ENCODE assay signal across 1 cellular context in the genomic region with DNA sequence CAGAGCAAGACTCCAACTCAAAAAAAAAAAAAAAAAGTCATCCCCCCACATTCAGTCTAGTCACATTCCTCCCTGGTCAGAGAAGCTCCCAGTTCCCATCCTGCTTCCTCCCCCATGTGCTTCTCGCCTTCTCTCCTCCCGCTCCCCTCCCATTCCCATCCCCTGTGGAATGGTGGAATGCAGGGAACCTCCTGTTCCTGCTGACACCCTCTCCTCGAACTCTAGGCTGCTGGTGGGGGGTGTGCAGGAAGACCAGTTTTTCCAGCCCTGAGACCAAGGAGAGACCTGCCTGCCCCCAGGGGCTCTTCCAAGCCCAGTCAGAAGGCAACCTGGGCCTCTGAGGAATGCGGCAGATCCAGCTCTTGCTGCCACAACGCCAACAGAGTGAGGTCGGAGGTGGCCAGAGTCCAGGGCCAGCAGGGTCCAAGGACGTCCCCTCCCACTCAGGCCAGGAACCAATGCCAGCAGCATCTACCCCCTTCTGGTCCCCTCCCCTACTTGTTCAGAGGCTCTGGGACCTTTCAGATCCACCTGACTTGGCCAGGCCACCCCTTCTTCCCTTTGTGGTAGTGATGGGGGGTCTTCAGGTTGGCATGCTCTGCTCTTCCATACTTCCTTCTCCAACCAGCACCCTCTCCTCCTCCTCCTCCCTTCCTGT.
A peak's percentile ranks its signal among the peaks of the same experiment; 100 is the strongest.
TF ChIP-seq lines count a peak whose summit lies in the region.

No MANE protein-coding gene starts in this region.

TF ChIP-seq in HepG2, 621 proteins besides CTCF, POLR2A, EP300 and RAD21 (continued from another document and continues in another):
- TF ChIP-seq, protein P1, sequence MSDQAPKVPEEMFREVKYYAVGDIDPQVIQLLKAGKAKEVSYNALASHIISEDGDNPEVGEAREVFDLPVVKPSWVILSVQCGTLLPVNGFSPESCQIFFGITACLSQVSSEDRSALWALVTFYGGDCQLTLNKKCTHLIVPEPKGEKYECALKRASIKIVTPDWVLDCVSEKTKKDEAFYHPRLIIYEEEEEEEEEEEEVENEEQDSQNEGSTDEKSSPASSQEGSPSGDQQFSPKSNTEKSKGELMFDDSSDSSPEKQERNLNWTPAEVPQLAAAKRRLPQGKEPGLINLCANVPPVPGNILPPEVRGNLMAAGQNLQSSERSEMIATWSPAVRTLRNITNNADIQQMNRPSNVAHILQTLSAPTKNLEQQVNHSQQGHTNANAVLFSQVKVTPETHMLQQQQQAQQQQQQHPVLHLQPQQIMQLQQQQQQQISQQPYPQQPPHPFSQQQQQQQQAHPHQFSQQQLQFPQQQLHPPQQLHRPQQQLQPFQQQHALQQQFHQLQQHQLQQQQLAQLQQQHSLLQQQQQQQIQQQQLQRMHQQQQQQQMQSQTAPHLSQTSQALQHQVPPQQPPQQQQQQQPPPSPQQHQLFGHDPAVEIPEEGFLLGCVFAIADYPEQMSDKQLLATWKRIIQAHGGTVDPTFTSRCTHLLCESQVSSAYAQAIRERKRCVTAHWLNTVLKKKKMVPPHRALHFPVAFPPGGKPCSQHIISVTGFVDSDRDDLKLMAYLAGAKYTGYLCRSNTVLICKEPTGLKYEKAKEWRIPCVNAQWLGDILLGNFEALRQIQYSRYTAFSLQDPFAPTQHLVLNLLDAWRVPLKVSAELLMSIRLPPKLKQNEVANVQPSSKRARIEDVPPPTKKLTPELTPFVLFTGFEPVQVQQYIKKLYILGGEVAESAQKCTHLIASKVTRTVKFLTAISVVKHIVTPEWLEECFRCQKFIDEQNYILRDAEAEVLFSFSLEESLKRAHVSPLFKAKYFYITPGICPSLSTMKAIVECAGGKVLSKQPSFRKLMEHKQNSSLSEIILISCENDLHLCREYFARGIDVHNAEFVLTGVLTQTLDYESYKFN (CRISPR knock-in tag; conservative IDR thresholded peaks at IDR 0.05) = peak; percentile 99
- peak; percentile 49 for TF ChIP-seq FOXA3 (CRISPR knock-in tag; IDR thresholded peaks at IDR 0.05)
- peak; percentile 91 for TF ChIP-seq HDAC1 (CRISPR knock-in tag; IDR thresholded peaks at IDR 0.05)
- 0 out of 2 replicates have a peak, but pooled peaks have one; percentile 24 for TF ChIP-seq FOXK1 (CRISPR knock-in tag; IDR thresholded peaks at IDR 0.05; ENCODE audit: borderline replicate concordance, low read depth)
- TF ChIP-seq SIN3A (IDR thresholded peaks at IDR 0.05; ENCODE audit: borderline replicate concordance, low read depth, low read length) = no peak
- no peak for TF ChIP-seq ZNF337 (CRISPR knock-in tag; IDR thresholded peaks at IDR 0.05; ENCODE audit: borderline replicate concordance, low read depth)
- TF ChIP-seq SIX4 (CRISPR knock-in tag; IDR thresholded peaks at IDR 0.05) = no peak
- TF ChIP-seq, protein P2, sequence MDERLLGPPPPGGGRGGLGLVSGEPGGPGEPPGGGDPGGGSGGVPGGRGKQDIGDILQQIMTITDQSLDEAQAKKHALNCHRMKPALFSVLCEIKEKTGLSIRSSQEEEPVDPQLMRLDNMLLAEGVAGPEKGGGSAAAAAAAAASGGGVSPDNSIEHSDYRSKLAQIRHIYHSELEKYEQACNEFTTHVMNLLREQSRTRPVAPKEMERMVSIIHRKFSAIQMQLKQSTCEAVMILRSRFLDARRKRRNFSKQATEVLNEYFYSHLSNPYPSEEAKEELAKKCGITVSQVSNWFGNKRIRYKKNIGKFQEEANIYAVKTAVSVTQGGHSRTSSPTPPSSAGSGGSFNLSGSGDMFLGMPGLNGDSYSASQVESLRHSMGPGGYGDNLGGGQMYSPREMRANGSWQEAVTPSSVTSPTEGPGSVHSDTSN (CRISPR knock-in tag; IDR thresholded peaks at IDR 0.05) = no peak; the same call in 1 of the 2 replicates
- TF ChIP-seq ZNF75D (CRISPR knock-in tag; IDR thresholded peaks at IDR 0.05; ENCODE audit: borderline replicate concordance) = no peak
- peak; percentile 83; the same call in 1 of the 2 replicates for TF ChIP-seq PITX1 (CRISPR knock-in tag; IDR thresholded peaks at IDR 0.05)
- TF ChIP-seq, protein P3, sequence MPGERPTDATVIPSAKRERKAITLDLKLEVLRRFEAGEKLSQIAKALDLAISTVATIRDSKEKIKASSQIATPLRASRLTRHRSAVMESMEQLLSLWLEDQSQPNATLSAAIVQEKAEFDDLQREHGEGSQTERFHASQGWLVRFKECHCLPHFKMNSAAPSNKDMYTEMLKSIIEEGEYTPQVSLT (CRISPR knock-in tag; IDR thresholded peaks at IDR 0.05; ENCODE audit: borderline replicate concordance, low read depth) = no peak; the same call in 1 of the 2 replicates
- no peak; the same call in 1 of the 2 replicates for TF ChIP-seq ZKSCAN1 (IDR thresholded peaks at IDR 0.05; ENCODE audit: low read length)
- TF ChIP-seq, protein P4, sequence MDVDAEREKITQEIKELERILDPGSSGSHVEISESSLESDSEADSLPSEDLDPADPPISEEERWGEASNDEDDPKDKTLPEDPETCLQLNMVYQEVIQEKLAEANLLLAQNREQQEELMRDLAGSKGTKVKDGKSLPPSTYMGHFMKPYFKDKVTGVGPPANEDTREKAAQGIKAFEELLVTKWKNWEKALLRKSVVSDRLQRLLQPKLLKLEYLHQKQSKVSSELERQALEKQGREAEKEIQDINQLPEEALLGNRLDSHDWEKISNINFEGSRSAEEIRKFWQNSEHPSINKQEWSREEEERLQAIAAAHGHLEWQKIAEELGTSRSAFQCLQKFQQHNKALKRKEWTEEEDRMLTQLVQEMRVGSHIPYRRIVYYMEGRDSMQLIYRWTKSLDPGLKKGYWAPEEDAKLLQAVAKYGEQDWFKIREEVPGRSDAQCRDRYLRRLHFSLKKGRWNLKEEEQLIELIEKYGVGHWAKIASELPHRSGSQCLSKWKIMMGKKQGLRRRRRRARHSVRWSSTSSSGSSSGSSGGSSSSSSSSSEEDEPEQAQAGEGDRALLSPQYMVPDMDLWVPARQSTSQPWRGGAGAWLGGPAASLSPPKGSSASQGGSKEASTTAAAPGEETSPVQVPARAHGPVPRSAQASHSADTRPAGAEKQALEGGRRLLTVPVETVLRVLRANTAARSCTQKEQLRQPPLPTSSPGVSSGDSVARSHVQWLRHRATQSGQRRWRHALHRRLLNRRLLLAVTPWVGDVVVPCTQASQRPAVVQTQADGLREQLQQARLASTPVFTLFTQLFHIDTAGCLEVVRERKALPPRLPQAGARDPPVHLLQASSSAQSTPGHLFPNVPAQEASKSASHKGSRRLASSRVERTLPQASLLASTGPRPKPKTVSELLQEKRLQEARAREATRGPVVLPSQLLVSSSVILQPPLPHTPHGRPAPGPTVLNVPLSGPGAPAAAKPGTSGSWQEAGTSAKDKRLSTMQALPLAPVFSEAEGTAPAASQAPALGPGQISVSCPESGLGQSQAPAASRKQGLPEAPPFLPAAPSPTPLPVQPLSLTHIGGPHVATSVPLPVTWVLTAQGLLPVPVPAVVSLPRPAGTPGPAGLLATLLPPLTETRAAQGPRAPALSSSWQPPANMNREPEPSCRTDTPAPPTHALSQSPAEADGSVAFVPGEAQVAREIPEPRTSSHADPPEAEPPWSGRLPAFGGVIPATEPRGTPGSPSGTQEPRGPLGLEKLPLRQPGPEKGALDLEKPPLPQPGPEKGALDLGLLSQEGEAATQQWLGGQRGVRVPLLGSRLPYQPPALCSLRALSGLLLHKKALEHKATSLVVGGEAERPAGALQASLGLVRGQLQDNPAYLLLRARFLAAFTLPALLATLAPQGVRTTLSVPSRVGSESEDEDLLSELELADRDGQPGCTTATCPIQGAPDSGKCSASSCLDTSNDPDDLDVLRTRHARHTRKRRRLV (CRISPR knock-in tag; IDR thresholded peaks at IDR 0.05) = no peak
- TF ChIP-seq, protein P5, sequence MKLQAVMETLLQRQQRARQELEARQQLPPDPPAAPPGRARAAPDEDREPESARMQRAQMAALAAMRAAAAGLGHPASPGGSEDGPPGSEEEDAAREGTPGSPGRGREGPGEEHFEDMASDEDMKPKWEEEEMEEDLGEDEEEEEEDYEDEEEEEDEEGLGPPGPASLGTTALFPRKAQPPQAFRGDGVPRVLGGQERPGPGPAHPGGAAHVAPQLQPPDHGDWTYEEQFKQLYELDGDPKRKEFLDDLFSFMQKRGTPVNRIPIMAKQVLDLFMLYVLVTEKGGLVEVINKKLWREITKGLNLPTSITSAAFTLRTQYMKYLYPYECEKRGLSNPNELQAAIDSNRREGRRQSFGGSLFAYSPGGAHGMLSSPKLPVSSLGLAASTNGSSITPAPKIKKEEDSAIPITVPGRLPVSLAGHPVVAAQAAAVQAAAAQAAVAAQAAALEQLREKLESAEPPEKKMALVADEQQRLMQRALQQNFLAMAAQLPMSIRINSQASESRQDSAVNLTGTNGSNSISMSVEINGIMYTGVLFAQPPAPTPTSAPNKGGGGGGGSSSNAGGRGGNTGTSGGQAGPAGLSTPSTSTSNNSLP (IDR thresholded peaks at IDR 0.05; ENCODE audit: low read depth, low read length) = no peak
- TF ChIP-seq KLF12 (CRISPR knock-in tag; IDR thresholded peaks at IDR 0.05; ENCODE audit: borderline replicate concordance) = no peak
- TF ChIP-seq, protein P6, sequence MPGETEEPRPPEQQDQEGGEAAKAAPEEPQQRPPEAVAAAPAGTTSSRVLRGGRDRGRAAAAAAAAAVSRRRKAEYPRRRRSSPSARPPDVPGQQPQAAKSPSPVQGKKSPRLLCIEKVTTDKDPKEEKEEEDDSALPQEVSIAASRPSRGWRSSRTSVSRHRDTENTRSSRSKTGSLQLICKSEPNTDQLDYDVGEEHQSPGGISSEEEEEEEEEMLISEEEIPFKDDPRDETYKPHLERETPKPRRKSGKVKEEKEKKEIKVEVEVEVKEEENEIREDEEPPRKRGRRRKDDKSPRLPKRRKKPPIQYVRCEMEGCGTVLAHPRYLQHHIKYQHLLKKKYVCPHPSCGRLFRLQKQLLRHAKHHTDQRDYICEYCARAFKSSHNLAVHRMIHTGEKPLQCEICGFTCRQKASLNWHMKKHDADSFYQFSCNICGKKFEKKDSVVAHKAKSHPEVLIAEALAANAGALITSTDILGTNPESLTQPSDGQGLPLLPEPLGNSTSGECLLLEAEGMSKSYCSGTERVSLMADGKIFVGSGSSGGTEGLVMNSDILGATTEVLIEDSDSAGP (CRISPR knock-in tag; IDR thresholded peaks at IDR 0.05; ENCODE audit: borderline replicate concordance) = peak; percentile 89
- TF ChIP-seq ZFP36L2 (CRISPR knock-in tag; IDR thresholded peaks at IDR 0.05) = no peak
- no peak for TF ChIP-seq ATRX (CRISPR knock-in tag; IDR thresholded peaks at IDR 0.05; ENCODE audit: borderline replicate concordance)
- TF ChIP-seq SMYD3 (CRISPR knock-in tag; IDR thresholded peaks at IDR 0.05) = peak; percentile 13; the same call in 1 of the 2 replicates
- TF ChIP-seq, protein P7, sequence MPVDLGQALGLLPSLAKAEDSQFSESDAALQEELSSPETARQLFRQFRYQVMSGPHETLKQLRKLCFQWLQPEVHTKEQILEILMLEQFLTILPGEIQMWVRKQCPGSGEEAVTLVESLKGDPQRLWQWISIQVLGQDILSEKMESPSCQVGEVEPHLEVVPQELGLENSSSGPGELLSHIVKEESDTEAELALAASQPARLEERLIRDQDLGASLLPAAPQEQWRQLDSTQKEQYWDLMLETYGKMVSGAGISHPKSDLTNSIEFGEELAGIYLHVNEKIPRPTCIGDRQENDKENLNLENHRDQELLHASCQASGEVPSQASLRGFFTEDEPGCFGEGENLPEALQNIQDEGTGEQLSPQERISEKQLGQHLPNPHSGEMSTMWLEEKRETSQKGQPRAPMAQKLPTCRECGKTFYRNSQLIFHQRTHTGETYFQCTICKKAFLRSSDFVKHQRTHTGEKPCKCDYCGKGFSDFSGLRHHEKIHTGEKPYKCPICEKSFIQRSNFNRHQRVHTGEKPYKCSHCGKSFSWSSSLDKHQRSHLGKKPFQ (CRISPR knock-in tag; IDR thresholded peaks at IDR 0.05; ENCODE audit: insufficient replicate concordance) = no peak
- no peak for TF ChIP-seq NFE2 (CRISPR knock-in tag; IDR thresholded peaks at IDR 0.05)
- TF ChIP-seq ZNF234 (CRISPR knock-in tag; conservative IDR thresholded peaks at IDR 0.05) = peak; percentile 78
- TF ChIP-seq, protein P8, sequence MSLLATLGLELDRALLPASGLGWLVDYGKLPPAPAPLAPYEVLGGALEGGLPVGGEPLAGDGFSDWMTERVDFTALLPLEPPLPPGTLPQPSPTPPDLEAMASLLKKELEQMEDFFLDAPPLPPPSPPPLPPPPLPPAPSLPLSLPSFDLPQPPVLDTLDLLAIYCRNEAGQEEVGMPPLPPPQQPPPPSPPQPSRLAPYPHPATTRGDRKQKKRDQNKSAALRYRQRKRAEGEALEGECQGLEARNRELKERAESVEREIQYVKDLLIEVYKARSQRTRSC (CRISPR knock-in tag; IDR thresholded peaks at IDR 0.05; ENCODE audit: low read depth) = no peak
- TF ChIP-seq ARID2 (CRISPR knock-in tag; IDR thresholded peaks at IDR 0.05; ENCODE audit: borderline replicate concordance) = no peak
- TF ChIP-seq SSRP1 (CRISPR knock-in tag; IDR thresholded peaks at IDR 0.05) = no peak
- TF ChIP-seq, protein P9, sequence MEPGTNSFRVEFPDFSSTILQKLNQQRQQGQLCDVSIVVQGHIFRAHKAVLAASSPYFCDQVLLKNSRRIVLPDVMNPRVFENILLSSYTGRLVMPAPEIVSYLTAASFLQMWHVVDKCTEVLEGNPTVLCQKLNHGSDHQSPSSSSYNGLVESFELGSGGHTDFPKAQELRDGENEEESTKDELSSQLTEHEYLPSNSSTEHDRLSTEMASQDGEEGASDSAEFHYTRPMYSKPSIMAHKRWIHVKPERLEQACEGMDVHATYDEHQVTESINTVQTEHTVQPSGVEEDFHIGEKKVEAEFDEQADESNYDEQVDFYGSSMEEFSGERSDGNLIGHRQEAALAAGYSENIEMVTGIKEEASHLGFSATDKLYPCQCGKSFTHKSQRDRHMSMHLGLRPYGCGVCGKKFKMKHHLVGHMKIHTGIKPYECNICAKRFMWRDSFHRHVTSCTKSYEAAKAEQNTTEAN (CRISPR knock-in tag; conservative IDR thresholded peaks at IDR 0.05) = no peak
- no peak for TF ChIP-seq THYN1 (CRISPR knock-in tag; IDR thresholded peaks at IDR 0.05; ENCODE audit: borderline replicate concordance, low read depth)
- TF ChIP-seq NR2F6 (IDR thresholded peaks at IDR 0.05) = peak; percentile 78
- TF ChIP-seq NR2F6 (CRISPR knock-in tag; IDR thresholded peaks at IDR 0.05) = peak; percentile 92
- TF ChIP-seq JARID2 (CRISPR knock-in tag; IDR thresholded peaks at IDR 0.05; ENCODE audit: insufficient replicate concordance) = no peak
- TF ChIP-seq SIX1 (CRISPR knock-in tag; IDR thresholded peaks at IDR 0.05; ENCODE audit: borderline replicate concordance) = no peak
- TF ChIP-seq MYNN (CRISPR knock-in tag; IDR thresholded peaks at IDR 0.05; ENCODE audit: low read depth) = no peak
- TF ChIP-seq ZNF557 (CRISPR knock-in tag; IDR thresholded peaks at IDR 0.05) = no peak
- no peak for TF ChIP-seq ZNF256 (CRISPR knock-in tag; conservative IDR thresholded peaks at IDR 0.05)
- TF ChIP-seq, protein P10, sequence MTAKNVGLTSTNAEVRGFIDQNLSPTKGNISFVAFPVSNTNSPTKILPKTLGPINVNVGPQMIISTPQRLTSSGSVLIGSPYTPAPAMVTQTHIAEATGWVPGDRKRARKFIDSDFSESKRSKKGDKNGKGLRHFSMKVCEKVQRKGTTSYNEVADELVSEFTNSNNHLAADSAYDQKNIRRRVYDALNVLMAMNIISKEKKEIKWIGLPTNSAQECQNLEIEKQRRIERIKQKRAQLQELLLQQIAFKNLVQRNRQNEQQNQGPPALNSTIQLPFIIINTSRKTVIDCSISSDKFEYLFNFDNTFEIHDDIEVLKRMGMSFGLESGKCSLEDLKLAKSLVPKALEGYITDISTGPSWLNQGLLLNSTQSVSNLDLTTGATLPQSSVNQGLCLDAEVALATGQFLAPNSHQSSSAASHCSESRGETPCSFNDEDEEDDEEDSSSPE (CRISPR knock-in tag; IDR thresholded peaks at IDR 0.05) = peak; percentile 57
- no peak for TF ChIP-seq TGIF2 (CRISPR knock-in tag; IDR thresholded peaks at IDR 0.05)
- no peak; the same call in 1 of the 2 replicates for TF ChIP-seq CEBPB (IDR thresholded peaks at IDR 0.05; ENCODE audit: borderline replicate concordance, low read depth, low read length)
- TF ChIP-seq MTA1 (CRISPR knock-in tag; IDR thresholded peaks at IDR 0.05; ENCODE audit: borderline replicate concordance) = peak; percentile 98; the same call in 1 of the 2 replicates
- peak; percentile 36; the same call in 1 of the 2 replicates for TF ChIP-seq ZNF460 (CRISPR knock-in tag; IDR thresholded peaks at IDR 0.05; ENCODE audit: borderline replicate concordance)
